In genomic region chr22:17634696-17635095, GRCh38 we compare ENCODE assay signal across 28 cellular contexts. TPM values are rescaled to one million over a fixed set of nuclear protein-coding genes. Genes with fewer than 3 reads are reported as not detected.
DNase-seq lines count a peak whose midpoint lies in the region; ATAC-seq lines count a peak whose summit lies in the region.
"Had no signal": no experiment of that assay in that cellular context is flagged by ENCODE, and none has a peak within 500 bp of the region (broad histone marks: within the 10 kb centered on the region; RNA-seq: fewer than 3 reads in every experiment).

No MANE protein-coding gene starts in this region.

- no peak overlapping the region for H3K23ac ChIP-seq in mesenchymal stem cell (ENCODE audit: low read length in 2 of 2)

- peaks cover 4% of the 10 kb centered on the region for H3K4me1 ChIP-seq in mesenchymal stem cell (ENCODE audit: control insufficient read depth, insufficient read depth, low read depth, low read length)

- no peak overlapping the region for H2BK15ac ChIP-seq in mesenchymal stem cell (ENCODE audit: low read depth, poor library complexity, severe bottlenecking)

- H2AFZ ChIP-seq in mesenchymal stem cell (ENCODE audit: low read depth, low read length): no peak overlapping the region

- no peak overlapping the region for H2BK5ac ChIP-seq in mesenchymal stem cell (ENCODE audit: low read depth, low read length, poor library complexity, severe bottlenecking)

- no peak overlapping the region for H3K18ac ChIP-seq in mesenchymal stem cell (ENCODE audit: low read depth in 1 of 2, low read length in 2 of 2)

- H3K27ac ChIP-seq in mesenchymal stem cell (ENCODE audit: low read length, poor library complexity, severe bottlenecking) (no peak overlapping the region), caudate nucleus (ENCODE audit: low read depth, low read length) (no peak overlapping the region)

- no peak overlapping the region for H3K4me3 ChIP-seq in mesenchymal stem cell (ENCODE audit: insufficient read depth in 1 of 2, low read depth in 1 of 2, low read length in 2 of 2)
- H3K4me3 ChIP-seq: mucosa of descending colon had no signal

- H2AK5ac ChIP-seq in mesenchymal stem cell (ENCODE audit: low read length, severe bottlenecking): no peak overlapping the region

- H3K4me2 ChIP-seq in mesenchymal stem cell (ENCODE audit: low read length, poor library complexity, severe bottlenecking): no peak overlapping the region

- no peaks in the 10 kb centered on the region for H3K27me3 ChIP-seq in mesenchymal stem cell (ENCODE audit: control insufficient read depth in 1 of 2, insufficient read depth in 1 of 2, low read length in 2 of 2)

- no peak overlapping the region for H4K8ac ChIP-seq in mesenchymal stem cell (ENCODE audit: low read length)

- H3K14ac ChIP-seq in mesenchymal stem cell (ENCODE audit: low read length in 2 of 2): no peak overlapping the region

- H3K9me3 ChIP-seq in mesenchymal stem cell (ENCODE audit: control insufficient read depth, low read length): no peaks in the 10 kb centered on the region
- H3K9me3 ChIP-seq: mucosa of descending colon had no signal

- no peak overlapping the region for H3K4ac ChIP-seq in mesenchymal stem cell (ENCODE audit: low read depth in 1 of 2, low read length in 2 of 2)

- H3K36me3 ChIP-seq in mesenchymal stem cell (ENCODE audit: control insufficient read depth in 1 of 2, insufficient read depth in 2 of 2, low read depth in 1 of 2, low read length in 2 of 2): no peaks in the 10 kb centered on the region

- no peak for ATAC-seq in HG02798 (IDR thresholded peaks at IDR 0.05; ENCODE audit: poor library complexity, unreplicated experiment)
- ATAC-seq: activated T-helper 17 cell treated with anti-CD3 and anti-CD28 coated beads, Interleukin-2, amount 50 U/mL, for 72 hours; mucosa of descending colon; right cardiac atrium had no signal

- peak; percentile 27 for DNase-seq in activated effector memory CD4-positive, alpha-beta T cell treated with anti-CD3 and anti-CD28 coated beads, Interleukin-2, amount 50 U/mL, for 16 hours
- no peak for DNase-seq in activated effector memory CD4-positive, alpha-beta T cell treated with Interleukin-2 at 50 U/mL for 16 hours
- DNase-seq in dermis blood vessel endothelial cell (peak; percentile 38), mesenchymal stem cell (peak; percentile 81), ecto neural progenitor cell (ENCODE audit: low spot score) (no peak), KG1 (lab: John Stamatoyannopoulos, UW) (no peak), caudate nucleus (lab: John Stamatoyannopoulos, UW) (no peak)
- DNase-seq: activated B cell treated with CpG ODN at 0.5 μM for 24 hours; activated CD4-positive, alpha-beta T cell treated with anti-CD3 and anti-CD28 coated beads, Interleukin-2, amount 50 U/mL, for 4 hours; activated CD8-positive, alpha-beta memory T cell treated with anti-CD3 and anti-CD28 coated beads, Interleukin-2, amount 50 U/mL, for 48 hours; activated naive CD8-positive, alpha-beta T cell treated with anti-CD3 and anti-CD28 coated beads, Interleukin-2, amount 10 ng/mL, durations not matched to agents 7 days and 5 days; AML-193; CD4-positive, alpha-beta memory T cell; DMS153; GDM1; GOT3; hypothalamus; mucosa of descending colon; NCI-H1105 treated with DMSO at 0.1 percent for 48 hours; NCI-H2029; NCI-H2227 treated with DMSO at 0.1 percent for 48 hours; right cardiac atrium; stimulated activated CD4-positive, alpha-beta T cell treated with anti-CD3 and anti-CD28 coated beads, Interleukin-12 subunit alpha, Interleukin-12 subunit beta, amount 100 ng/mL, for 4 hours; stimulated activated CD4-positive, alpha-beta T cell treated with anti-CD3 and anti-CD28 coated beads, Interleukin-4, amount 100 ng/mL, for 24 hours; stimulated activated naive CD4-positive, alpha-beta T cell treated with Interleukin-2 at 50 U/mL for 16 hours; T-helper 9 cell had no signal

- WGBS in mesenchymal stem cell: 97% methylated on average over 3 of the region's 3 CpGs

- no peak overlapping the region for H2BK12ac ChIP-seq in mesenchymal stem cell (ENCODE audit: low read length in 2 of 2)

- H2BK120ac ChIP-seq in mesenchymal stem cell (ENCODE audit: low read depth, low read length): no peak overlapping the region

- H3K79me1 ChIP-seq in mesenchymal stem cell (replicated peaks; ENCODE audit: low read length, poor library complexity, severe bottlenecking): peaks cover 1% of the 10 kb centered on the region

- H4K91ac ChIP-seq in mesenchymal stem cell (ENCODE audit: low read length): no peak overlapping the region

- H3K9ac ChIP-seq in mesenchymal stem cell (ENCODE audit: low read length): no peak overlapping the region

RNA-seq across cellular contexts. Expression of gene BCL2L13, which starts 3.9 kb away (rescaled TPM):
- 42.0 and 55.6 TPM in 2 replicates for total RNA-seq in dermis blood vessel endothelial cell
- polyA plus RNA-seq in mesenchymal stem cell (2013, experiment 1 of 2): 32.3 TPM
- 31.2 TPM for polyA plus RNA-seq in mesenchymal stem cell (2013, experiment 2 of 2)

RNA-seq across cellular contexts. Expression of gene ATP6V1E1, which starts 6.1 kb away (rescaled TPM):
- total RNA-seq in dermis blood vessel endothelial cell: 139 and 140 TPM in 2 replicates
- polyA plus RNA-seq in mesenchymal stem cell (2013, experiment 1 of 2): 206 TPM
- polyA plus RNA-seq in mesenchymal stem cell (2013, experiment 2 of 2): 208 TPM

Comparison
In these comparisons a context has a peak if more than half of its experiments do, and no peak if none do; other contexts are left out.
1. DNase-seq: peak in activated effector memory CD4-positive, alpha-beta T cell treated with anti-CD3 and anti-CD28 coated beads, Interleukin-2, amount 50 U/mL, for 16 hours (single experiment), dermis blood vessel endothelial cell (single experiment) and mesenchymal stem cell (single experiment); none in activated effector memory CD4-positive, alpha-beta T cell treated with Interleukin-2 at 50 U/mL for 16 hours (single experiment), ecto neural progenitor cell (single experiment), KG1 (single experiment) and caudate nucleus (0 of 61).